Comparison of ENCODE assay signal across 27 cellular contexts in genomic region chr15:37252530-37252929, GRCh38.
"Had no signal": no experiment of that assay in that cellular context is flagged by ENCODE, and none has a peak within 500 bp of the region (broad histone marks: within the 10 kb centered on the region; RNA-seq: fewer than 3 reads in every experiment).

No MANE protein-coding gene starts in this region.

- H3K27me3 ChIP-seq: brain microvascular endothelial cell, cardiac muscle cell, MG63 had no signal

- ATAC-seq: activated CD8-positive, alpha-beta memory T cell treated with anti-CD3 and anti-CD28 coated beads, Interleukin-2, amount 10 ng/mL, durations not matched to agents 7 days and 5 days; activated naive CD4-positive, alpha-beta T cell treated with anti-CD3 and anti-CD28 coated beads, Interleukin-2, amount 50 U/mL, for 72 hours; activated naive CD8-positive, alpha-beta T cell treated with anti-CD3 and anti-CD28 coated beads, Interleukin-2, amount 50 U/mL, for 24 hours; Panc1; Right ventricle myocardium inferior; T-helper 17 cell had no signal

- H3K36me3 ChIP-seq: brain microvascular endothelial cell, cardiac muscle cell, MG63 had no signal

- H3K9me3 ChIP-seq: MG63 had no signal

- DNase-seq: activated B cell treated with CpG ODN at 0.5 μM for 24 hours; activated CD4-positive, alpha-beta T cell treated with anti-CD3 and anti-CD28 coated beads for 1 hour; activated CD4-positive, alpha-beta T cell treated with anti-CD3 and anti-CD28 coated beads, Interleukin-2, amount 10 ng/mL, durations not matched to agents 24 days and 14 days; activated CD4-positive, alpha-beta T cell treated with anti-CD3 and anti-CD28 coated beads, Interleukin-2, amount 50 U/mL, for 48 hours; activated CD8-positive, alpha-beta memory T cell treated with anti-CD3 and anti-CD28 coated beads, Interleukin-2, amount 10 ng/mL, durations not matched to agents 7 days and 5 days; activated effector memory CD4-positive, alpha-beta T cell treated with Interleukin-2 at 50 U/mL for 16 hours; activated naive CD4-positive, alpha-beta T cell treated with Interleukin-2 at 50 U/mL for 16 hours; activated naive CD8-positive, alpha-beta T cell treated with anti-CD3 and anti-CD28 coated beads, Interleukin-2, amount 50 U/mL, for 24 hours; activated T-cell treated with anti-CD3 and anti-CD28 coated beads, Interleukin-2, amount 50 U/mL, for 24 hours; brain microvascular endothelial cell; KG1; MG63; NCI-H1105; NCI-H1436; NCI-H1694 treated with DMSO at 0.1 percent for 48 hours; NCI-H2081; NCI-H510A treated with DMSO at 0.1 percent for 48 hours; NCI-H748 treated with DMSO at 0.1 percent for 48 hours; NK-92 treated with Interleukin-12 subunit alpha and Interleukin-12 subunit beta, amount 100 ng/mL, for 24 hours; OCI-M1; RPMI8226; T-helper 17 cell; T-helper 9 cell had no signal

- H3K27ac ChIP-seq: brain microvascular endothelial cell, cardiac muscle cell had no signal

- H3K4me3 ChIP-seq: cardiac muscle cell, MG63 had no signal
